Comparison of ENCODE assay signal across 1 cellular context in genomic region chr14:24430682-24431568, GRCh38.
TF ChIP-seq lines count a peak whose summit lies in the region.

No MANE protein-coding gene starts in this region.

TF ChIP-seq in HepG2, 621 proteins besides CTCF, POLR2A, EP300 and RAD21 (continued from another document and continues in another):
- TF ChIP-seq ZNF260 (CRISPR knock-in tag; IDR thresholded peaks at IDR 0.05; ENCODE audit: borderline replicate concordance, low read depth) (no peak), IRX3 (CRISPR knock-in tag; IDR thresholded peaks at IDR 0.05; ENCODE audit: borderline replicate concordance, low read depth) (no peak), JUND (CRISPR knock-in tag; IDR thresholded peaks at IDR 0.05) (no peak), ZNF20 (CRISPR knock-in tag; IDR thresholded peaks at IDR 0.05) (no peak), FIP1L1 (IDR thresholded peaks at IDR 0.05; ENCODE audit: borderline replicate concordance, insufficient read depth, low read depth, low read length) (0 out of 2 replicates have a peak, but pooled peaks have one; percentile 69), YEATS4 (CRISPR knock-in tag; IDR thresholded peaks at IDR 0.05; ENCODE audit: borderline replicate concordance) (no peak), SAFB2 (CRISPR knock-in tag; IDR thresholded peaks at IDR 0.05; ENCODE audit: borderline replicate concordance, low read depth) (no peak), ZNF782 (CRISPR knock-in tag; IDR thresholded peaks at IDR 0.05; ENCODE audit: borderline replicate concordance) (peak; percentile 65; the same call in 1 of the 2 replicates), RBM22 (optimal IDR thresholded peaks at IDR 0.05; ENCODE audit: low read length) (no peak), GABPB1 (CRISPR knock-in tag; IDR thresholded peaks at IDR 0.05) (0 out of 2 replicates have a peak, but pooled peaks have one; percentile 13), ZEB1 (IDR thresholded peaks at IDR 0.05; ENCODE audit: insufficient replicate concordance, low read depth) (no peak), ATAD3A (CRISPR knock-in tag; IDR thresholded peaks at IDR 0.05) (no peak), HIC2 (CRISPR knock-in tag; IDR thresholded peaks at IDR 0.05; ENCODE audit: low read depth) (peak; percentile 61; the same call in 1 of the 2 replicates), GATAD2A (CRISPR knock-in tag; IDR thresholded peaks at IDR 0.05) (no peak), TMF1 (CRISPR knock-in tag; IDR thresholded peaks at IDR 0.05; ENCODE audit: low read depth) (0 out of 2 replicates have a peak, but pooled peaks have one; percentile 28), ZNF747 (CRISPR knock-in tag; IDR thresholded peaks at IDR 0.05; ENCODE audit: borderline replicate concordance) (peak; percentile 20; the same call in 1 of the 2 replicates), GPN1 (CRISPR knock-in tag; IDR thresholded peaks at IDR 0.05; ENCODE audit: borderline replicate concordance) (no peak; the same call in 1 of the 2 replicates), MEIS1 (CRISPR knock-in tag; IDR thresholded peaks at IDR 0.05; ENCODE audit: borderline replicate concordance) (peak; percentile 72; the same call in 1 of the 2 replicates), MYPOP (CRISPR knock-in tag; IDR thresholded peaks at IDR 0.05) (no peak), HINFP (CRISPR knock-in tag; IDR thresholded peaks at IDR 0.05; ENCODE audit: low read depth) (0 out of 2 replicates have a peak, but pooled peaks have one; percentile 21), TCF7L2 (IDR thresholded peaks at IDR 0.05; ENCODE audit: low read depth, low read length) (no peak), ZFP90 (CRISPR knock-in tag; IDR thresholded peaks at IDR 0.05; ENCODE audit: borderline replicate concordance) (0 out of 2 replicates have a peak, but pooled peaks have one; percentile 46), MYC (CRISPR knock-in tag; IDR thresholded peaks at IDR 0.05; ENCODE audit: borderline replicate concordance) (peak; percentile 52), FOXA1 (IDR thresholded peaks at IDR 0.05) (no peak), FOXA1 (CRISPR knock-in tag; IDR thresholded peaks at IDR 0.05) (no peak), EZH2 (conservative IDR thresholded peaks at IDR 0.05; ENCODE audit: low read depth, low read length) (no peak), TCF12 (IDR thresholded peaks at IDR 0.05) (no peak), TCF12 (CRISPR knock-in tag; IDR thresholded peaks at IDR 0.05) (peak; percentile 14; the same call in 1 of the 2 replicates), ZBTB33 (CRISPR knock-in tag; IDR thresholded peaks at IDR 0.05) (no peak), MEF2D (CRISPR knock-in tag; IDR thresholded peaks at IDR 0.05) (0 out of 2 replicates have a peak, but pooled peaks have one; percentile 64), AGO2 (optimal IDR thresholded peaks at IDR 0.05; ENCODE audit: low read depth, low read length) (no peak), ZNF629 (CRISPR knock-in tag; conservative IDR thresholded peaks at IDR 0.05) (peak; percentile 96), ZNF317 (CRISPR knock-in tag; IDR thresholded peaks at IDR 0.05) (peak; percentile 52; the same call in 1 of the 2 replicates), NCOA5 (CRISPR knock-in tag; IDR thresholded peaks at IDR 0.05) (peak; percentile 28; the same call in 1 of the 2 replicates), ZNF674 (CRISPR knock-in tag; IDR thresholded peaks at IDR 0.05; ENCODE audit: low read depth) (no peak), ZNF773 (CRISPR knock-in tag; IDR thresholded peaks at IDR 0.05; ENCODE audit: borderline replicate concordance) (0 out of 2 replicates have a peak, but pooled peaks have one; percentile 38), PATZ1 (CRISPR knock-in tag; IDR thresholded peaks at IDR 0.05) (peak; percentile 69; the same call in 1 of the 2 replicates), WIZ (CRISPR knock-in tag; IDR thresholded peaks at IDR 0.05) (no peak; the same call in 1 of the 2 replicates), MED8 (CRISPR knock-in tag; IDR thresholded peaks at IDR 0.05; ENCODE audit: insufficient replicate concordance) (no peak)
- TF ChIP-seq, protein P1, sequence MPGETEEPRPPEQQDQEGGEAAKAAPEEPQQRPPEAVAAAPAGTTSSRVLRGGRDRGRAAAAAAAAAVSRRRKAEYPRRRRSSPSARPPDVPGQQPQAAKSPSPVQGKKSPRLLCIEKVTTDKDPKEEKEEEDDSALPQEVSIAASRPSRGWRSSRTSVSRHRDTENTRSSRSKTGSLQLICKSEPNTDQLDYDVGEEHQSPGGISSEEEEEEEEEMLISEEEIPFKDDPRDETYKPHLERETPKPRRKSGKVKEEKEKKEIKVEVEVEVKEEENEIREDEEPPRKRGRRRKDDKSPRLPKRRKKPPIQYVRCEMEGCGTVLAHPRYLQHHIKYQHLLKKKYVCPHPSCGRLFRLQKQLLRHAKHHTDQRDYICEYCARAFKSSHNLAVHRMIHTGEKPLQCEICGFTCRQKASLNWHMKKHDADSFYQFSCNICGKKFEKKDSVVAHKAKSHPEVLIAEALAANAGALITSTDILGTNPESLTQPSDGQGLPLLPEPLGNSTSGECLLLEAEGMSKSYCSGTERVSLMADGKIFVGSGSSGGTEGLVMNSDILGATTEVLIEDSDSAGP (CRISPR knock-in tag; IDR thresholded peaks at IDR 0.05; ENCODE audit: borderline replicate concordance) = no peak
- TF ChIP-seq, protein P2, sequence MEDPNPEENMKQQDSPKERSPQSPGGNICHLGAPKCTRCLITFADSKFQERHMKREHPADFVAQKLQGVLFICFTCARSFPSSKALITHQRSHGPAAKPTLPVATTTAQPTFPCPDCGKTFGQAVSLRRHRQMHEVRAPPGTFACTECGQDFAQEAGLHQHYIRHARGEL (CRISPR knock-in tag; IDR thresholded peaks at IDR 0.05) = 0 out of 2 replicates have a peak, but pooled peaks have one; percentile 38
- TF ChIP-seq, protein P3, sequence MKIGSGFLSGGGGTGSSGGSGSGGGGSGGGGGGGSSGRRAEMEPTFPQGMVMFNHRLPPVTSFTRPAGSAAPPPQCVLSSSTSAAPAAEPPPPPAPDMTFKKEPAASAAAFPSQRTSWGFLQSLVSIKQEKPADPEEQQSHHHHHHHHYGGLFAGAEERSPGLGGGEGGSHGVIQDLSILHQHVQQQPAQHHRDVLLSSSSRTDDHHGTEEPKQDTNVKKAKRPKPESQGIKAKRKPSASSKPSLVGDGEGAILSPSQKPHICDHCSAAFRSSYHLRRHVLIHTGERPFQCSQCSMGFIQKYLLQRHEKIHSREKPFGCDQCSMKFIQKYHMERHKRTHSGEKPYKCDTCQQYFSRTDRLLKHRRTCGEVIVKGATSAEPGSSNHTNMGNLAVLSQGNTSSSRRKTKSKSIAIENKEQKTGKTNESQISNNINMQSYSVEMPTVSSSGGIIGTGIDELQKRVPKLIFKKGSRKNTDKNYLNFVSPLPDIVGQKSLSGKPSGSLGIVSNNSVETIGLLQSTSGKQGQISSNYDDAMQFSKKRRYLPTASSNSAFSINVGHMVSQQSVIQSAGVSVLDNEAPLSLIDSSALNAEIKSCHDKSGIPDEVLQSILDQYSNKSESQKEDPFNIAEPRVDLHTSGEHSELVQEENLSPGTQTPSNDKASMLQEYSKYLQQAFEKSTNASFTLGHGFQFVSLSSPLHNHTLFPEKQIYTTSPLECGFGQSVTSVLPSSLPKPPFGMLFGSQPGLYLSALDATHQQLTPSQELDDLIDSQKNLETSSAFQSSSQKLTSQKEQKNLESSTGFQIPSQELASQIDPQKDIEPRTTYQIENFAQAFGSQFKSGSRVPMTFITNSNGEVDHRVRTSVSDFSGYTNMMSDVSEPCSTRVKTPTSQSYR (CRISPR knock-in tag; IDR thresholded peaks at IDR 0.05; ENCODE audit: borderline replicate concordance) = 0 out of 2 replicates have a peak, but pooled peaks have one; percentile 17
- TF ChIP-seq, protein P4, sequence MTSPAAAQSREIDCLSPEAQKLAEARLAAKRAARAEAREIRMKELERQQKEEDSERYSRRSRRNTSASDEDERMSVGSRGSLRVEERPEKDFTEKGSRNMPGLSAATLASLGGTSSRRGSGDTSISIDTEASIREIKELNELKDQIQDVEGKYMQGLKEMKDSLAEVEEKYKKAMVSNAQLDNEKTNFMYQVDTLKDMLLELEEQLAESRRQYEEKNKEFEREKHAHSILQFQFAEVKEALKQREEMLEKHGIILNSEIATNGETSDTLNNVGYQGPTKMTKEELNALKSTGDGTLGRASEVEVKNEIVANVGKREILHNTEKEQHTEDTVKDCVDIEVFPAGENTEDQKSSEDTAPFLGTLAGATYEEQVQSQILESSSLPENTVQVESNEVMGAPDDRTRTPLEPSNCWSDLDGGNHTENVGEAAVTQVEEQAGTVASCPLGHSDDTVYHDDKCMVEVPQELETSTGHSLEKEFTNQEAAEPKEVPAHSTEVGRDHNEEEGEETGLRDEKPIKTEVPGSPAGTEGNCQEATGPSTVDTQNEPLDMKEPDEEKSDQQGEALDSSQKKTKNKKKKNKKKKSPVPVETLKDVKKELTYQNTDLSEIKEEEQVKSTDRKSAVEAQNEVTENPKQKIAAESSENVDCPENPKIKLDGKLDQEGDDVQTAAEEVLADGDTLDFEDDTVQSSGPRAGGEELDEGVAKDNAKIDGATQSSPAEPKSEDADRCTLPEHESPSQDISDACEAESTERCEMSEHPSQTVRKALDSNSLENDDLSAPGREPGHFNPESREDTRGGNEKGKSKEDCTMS (CRISPR knock-in tag; conservative IDR thresholded peaks at IDR 0.05) = no peak
